ENCODE assay signal across 8 cellular contexts in genomic region chr5:95631991-95632675, GRCh38. TPM values are rescaled to one million over a fixed set of nuclear protein-coding genes. Genes with fewer than 3 reads are reported as not detected.
DNase-seq lines count a peak whose midpoint lies in the region; ATAC-seq, FAIRE-seq and TF ChIP-seq lines count a peak whose summit lies in the region.

No MANE protein-coding gene starts in this region.

- H3K27ac Mint-ChIP-seq in T-helper 1 cell treated with Interleukin-12 subunit alpha and Interleukin-12 subunit beta and Interleukin-4 antibody, amounts not matched to agents 30 μg/mL and 1 μg/mL, for 36 hours = peak overlapping the region; percentile 95

- no peaks in the 10 kb centered on the region for H3K9me3 ChIP-seq in pancreas

- WGBS in pancreas, 2 donors = 78 to 85% methylated on average over 4 of the region's 4 CpGs

- ATAC-seq in GM19025 (IDR thresholded peaks at IDR 0.05; ENCODE audit: low read depth, unreplicated experiment) (peak; percentile 72), HG03060 (IDR thresholded peaks at IDR 0.05; ENCODE audit: low read depth, unreplicated experiment) (peak; percentile 89), pancreas (peak; percentile 61 to 88 (median 80))

- H3K27ac ChIP-seq in pancreas = peak overlapping the region in 1 of 4 donors; percentile 23

- no peak for TF ChIP-seq CTCF in pancreas (IDR thresholded peaks at IDR 0.05)

- H3K36me3 Mint-ChIP-seq in T-helper 1 cell treated with Interleukin-12 subunit alpha and Interleukin-12 subunit beta and Interleukin-4 antibody, amounts not matched to agents 30 μg/mL and 1 μg/mL, for 36 hours (ENCODE audit: low read depth) = peaks cover 16% of the 10 kb centered on the region

- H3K9me3 Mint-ChIP-seq in T-helper 1 cell treated with Interleukin-12 subunit alpha and Interleukin-12 subunit beta and Interleukin-4 antibody, amounts not matched to agents 30 μg/mL and 1 μg/mL, for 36 hours = peaks cover 22% of the 10 kb centered on the region

- no peaks in the 10 kb centered on the region for H3K27me3 ChIP-seq in pancreas

- H3K36me3 ChIP-seq in pancreas = no peaks in the 10 kb centered on the region

- no peak for FAIRE-seq in pancreas (lab: Jason Lieb, UNC)

- intact Hi-C loops in pancreas (cut with DNase I) = no loop called here

- H3K4me1 Mint-ChIP-seq in T-helper 1 cell treated with Interleukin-12 subunit alpha and Interleukin-12 subunit beta and Interleukin-4 antibody, amounts not matched to agents 30 μg/mL and 1 μg/mL, for 36 hours (ENCODE audit: low read depth) = peaks cover 10% of the 10 kb centered on the region

- peaks cover 0 to 16% (median 0%) of the 10 kb centered on the region in 3 donors for H3K4me1 ChIP-seq in pancreas

- DNase-seq in amniotic epithelial cell (ENCODE audit: low read depth) (peak; percentile 41), pancreas (peak in 2 of 6 donors; percentile 43 to 74), nucleus accumbens (lab: John Stamatoyannopoulos, UW) (no peak), epidermal melanocyte (ENCODE audit: insufficient read length, low spot score) (no peak), NCI-H345 treated with DMSO at 0.1 percent for 48 hours (lab: John Stamatoyannopoulos, UW; ENCODE audit: unreplicated experiment) (no peak)

- H3K4me3 Mint-ChIP-seq in T-helper 1 cell treated with Interleukin-12 subunit alpha and Interleukin-12 subunit beta and Interleukin-4 antibody, amounts not matched to agents 30 μg/mL and 1 μg/mL, for 36 hours = peak overlapping the region; percentile 26

- no peak overlapping the region for H3K4me3 ChIP-seq in pancreas

- H3K27me3 Mint-ChIP-seq in T-helper 1 cell treated with Interleukin-12 subunit alpha and Interleukin-12 subunit beta and Interleukin-4 antibody, amounts not matched to agents 30 μg/mL and 1 μg/mL, for 36 hours (ENCODE audit: low read depth) = peaks cover 21% of the 10 kb centered on the region

RNA-seq across cellular contexts. Expression of gene GPR150, which starts 12.2 kb away (rescaled TPM):
- 1 to 10 TPM in 4 of 6 donors, under 1 TPM in 2; 0.61 to 5.7 (median 2.4) TPM for total RNA-seq in pancreas
- 1 to 10 TPM; 1.4 to 2.1 TPM for polyA plus RNA-seq in pancreas

RNA-seq across cellular contexts. Expression of gene RFESD, which starts 14.4 kb away (rescaled TPM):
- 1 to 10 TPM; 1.3 to 2.7 (median 1.7) TPM for total RNA-seq in pancreas
- 1 to 10 TPM; 1.1 to 2.8 TPM for polyA plus RNA-seq in pancreas

RNA-seq across cellular contexts. Expression of gene SPATA9, which starts 50.7 kb away (rescaled TPM):
- total RNA-seq in pancreas = under 1 TPM; 0.12 to 0.67 (median 0.48) TPM
- polyA plus RNA-seq in pancreas = 1 to 10 TPM in 1 of 2 donors, under 1 TPM in 1; 0.19 to 1.3 TPM
